Comparison of ENCODE assay signal across 8 cellular contexts in genomic region chr15:74461847-74462511, GRCh38. TPM values are rescaled to one million over a fixed set of nuclear protein-coding genes. Genes with fewer than 3 reads are reported as not detected.
DNase-seq lines count a peak whose midpoint lies in the region; ATAC-seq, FAIRE-seq and TF ChIP-seq lines count a peak whose summit lies in the region.

No MANE protein-coding gene starts in this region.

- TF ChIP-seq RAD21 in HepG2 (CRISPR knock-in tag; IDR thresholded peaks at IDR 0.05), result no peak

- H3K27me3 Mint-ChIP-seq in activated naive CD8-positive, alpha-beta T cell treated with anti-CD3 and anti-CD28 coated beads for 36 hours, result no peaks in the 10 kb centered on the region

- POLR2A ChIA-PET in HEK293 (lab: Yijun Ruan, JAX) (interaction anchor here (0.6 to 3.5 kb wide), 16 partner anchors 10 to 165 kb away, joined by 3 to 35 read pairs (median 5); partner anchors contain the start of gene ARID3B), HepG2 (lab: Yijun Ruan, JAX) (interaction anchor here (1.0 to 13.6 kb wide), 16 partner anchors 11 to 720 kb away, joined by 3 to 357 read pairs (median 8); partner anchors contain the start of genes CLK3, PPCDC and SEMA7A)

- peak overlapping the region; percentile 68 for H2AFZ ChIP-seq in HepG2 (ENCODE audit: low read length)

- peaks cover 6% of the 10 kb centered on the region for H3K9me3 Mint-ChIP-seq in activated naive CD8-positive, alpha-beta T cell treated with anti-CD3 and anti-CD28 coated beads for 36 hours

- no peak for DNase-seq in activated naive CD8-positive, alpha-beta T cell treated with anti-CD3 and anti-CD28 coated beads for 36 hours
- DNase-seq in HepG2 (ENCODE audit: low spot score) (no peak), H54 (ENCODE audit: insufficient read length, low spot score) (no peak), NCI-H226 (no peak)
- no peak for DNase-seq in stimulated activated CD4-positive, alpha-beta T cell treated with anti-CD3 and anti-CD28 coated beads, Interleukin-4, amount 100 ng/mL, for 1 hour

- H3K4me1 ChIP-seq in HEK293 (ENCODE audit: control insufficient read depth, insufficient read depth, low read length) (peaks cover 2% of the 10 kb centered on the region; the same call in 1 of the 2 replicates), HepG2 (ENCODE audit: insufficient read depth, low read length) (peaks cover 43% of the 10 kb centered on the region)

- H3K36me3 ChIP-seq in HEK293 (ENCODE audit: control insufficient read depth in 2 of 2, insufficient read depth in 1 of 2, low read length in 2 of 2), result peaks cover 15 to 29% of the 10 kb centered on the region in 2 experiments; a peak in 2 of 3 replicates
- H3K36me3 ChIP-seq in HepG2 (replicated peaks in 1 of 2; ENCODE audit: control insufficient read depth in 1 of 2, insufficient read depth in 2 of 2, low read length in 2 of 2), result no peaks in the 10 kb centered on the region

- peaks cover 29% of the 10 kb centered on the region for H3K79me2 ChIP-seq in HepG2 (ENCODE audit: insufficient read depth, low read length)

- 4% methylated on average over 8 of the region's 8 CpGs for WGBS in HepG2 (ENCODE audit: low lambda C conversion rate)

- peak overlapping the region; percentile 87 for H3K9ac ChIP-seq in HepG2 (ENCODE audit: insufficient read depth, low read depth, low read length)

- intact Hi-C loops in HepG2 (cut with micrococcal nuclease; ENCODE audit: unreplicated experiment), result loop anchor here (1.0 to 2.0 kb wide), 2 partner anchors 19 to 77 kb away; no protein-coding TSS in a partner anchor

- peak; percentile 39 for ATAC-seq in HepG2
- no peak for ATAC-seq in HG02973 (IDR thresholded peaks at IDR 0.05; ENCODE audit: unreplicated experiment)

- H3K36me3 Mint-ChIP-seq in activated naive CD8-positive, alpha-beta T cell treated with anti-CD3 and anti-CD28 coated beads for 36 hours, result peaks cover 25% of the 10 kb centered on the region

- in situ Hi-C loops in HepG2 (cut with HindIII; ENCODE audit: extremely low pct_ligation_motif_present, low pct_unique_long_range_greater_than_20kb), result no loop called here

- H3K9me3 ChIP-seq in HEK293 (ENCODE audit: control insufficient read depth, insufficient read depth, low read depth, low read length) (no peaks in the 10 kb centered on the region), HepG2 (ENCODE audit: low read length) (no peaks in the 10 kb centered on the region)

- peak overlapping the region; percentile 91 for H3K27ac Mint-ChIP-seq in activated naive CD8-positive, alpha-beta T cell treated with anti-CD3 and anti-CD28 coated beads for 36 hours

- no peaks in the 10 kb centered on the region for H4K20me1 ChIP-seq in HepG2 (ENCODE audit: insufficient read depth, low read length)

- H3K4me3 Mint-ChIP-seq in activated naive CD8-positive, alpha-beta T cell treated with anti-CD3 and anti-CD28 coated beads for 36 hours, result peak overlapping the region; percentile 97

- TF ChIP-seq POLR2A in HepG2 (IDR thresholded peaks at IDR 0.05; ENCODE audit: insufficient read depth in 1 of 2, low read depth in 2 of 2, low read length in 2 of 2) (no peak), H54 (IDR thresholded peaks at IDR 0.05; ENCODE audit: low read depth, low read length) (no peak)

- TF ChIP-seq EP300 in HepG2 (IDR thresholded peaks at IDR 0.05; ENCODE audit: low read depth in 2 of 2, low read length in 2 of 2) (no peak), HepG2 (CRISPR knock-in tag; IDR thresholded peaks at IDR 0.05; ENCODE audit: borderline replicate concordance) (no peak)

- peaks cover 40% of the 10 kb centered on the region for H3K4me1 Mint-ChIP-seq in activated naive CD8-positive, alpha-beta T cell treated with anti-CD3 and anti-CD28 coated beads for 36 hours

- no peaks in the 10 kb centered on the region for H3K27me3 ChIP-seq in HepG2 (ENCODE audit: control insufficient read depth in 1 of 2, insufficient read depth in 2 of 2, low read length in 2 of 2)

- no TSS peak for BruUV-seq in HepG2 (replicated peaks; lab: Mats Ljungman, UMichigan)

- peak overlapping the region; percentile 90 for H3K27ac ChIP-seq in 22Rv1
- H3K27ac ChIP-seq in HEK293 (ENCODE audit: extremely low read depth, low read depth, low read length), result peak overlapping the region; percentile 91
- H3K27ac ChIP-seq in HepG2 (ENCODE audit: extremely low read length, insufficient read depth, low read length), result peak overlapping the region; percentile 97

- H3K4me2 ChIP-seq in HepG2 (ENCODE audit: low read depth, low read length), result peak overlapping the region; percentile 91

- CTCF ChIA-PET in HEK293 (lab: Yijun Ruan, JAX) (interaction anchor here (0.6 to 2.3 kb wide), 10 partner anchors 16 to 704 kb away, joined by 3 to 8 read pairs (median 3); no protein-coding TSS in a partner anchor), HepG2 (lab: Yijun Ruan, JAX; ENCODE audit: low intra/inter-chr PET ratio, low total read pairs) (no interaction called here)

- TF ChIP-seq CTCF in 22Rv1 (IDR thresholded peaks at IDR 0.05), result no peak
- no peak for TF ChIP-seq CTCF in HEK293 (tag by site-specific recombination; IDR thresholded peaks at IDR 0.05)
- no peak for TF ChIP-seq CTCF in HepG2 (CRISPR knock-in tag; IDR thresholded peaks at IDR 0.05)

- peak overlapping the region; percentile 91 for H3K4me3 ChIP-seq in HEK293 (ENCODE audit: low read depth, low read length)
- H3K4me3 ChIP-seq in HepG2 (replicated peaks in 1 of 3; ENCODE audit: insufficient read depth in 1 of 3, low read depth in 2 of 3, low read length in 3 of 3), result peak overlapping the region; percentile 79 to 86 (median 81)

- FAIRE-seq in HepG2 (lab: Jason Lieb, UNC), result peak; percentile 40
- FAIRE-seq in H54 (lab: Jason Lieb, UNC), result no peak

TF ChIP-seq in HepG2, 621 proteins besides CTCF, POLR2A, EP300 and RAD21 (continues in another document):
- no peak for TF ChIP-seq ZNF782 (CRISPR knock-in tag; IDR thresholded peaks at IDR 0.05; ENCODE audit: borderline replicate concordance)

RNA-seq across cellular contexts. Expression of gene UBL7, which starts 1.0 kb away (rescaled TPM):
- 10 to 100 TPM; 56.6 to 56.8 TPM for total RNA-seq in activated naive CD8-positive, alpha-beta T cell treated with anti-CD3 and anti-CD28 coated beads for 36 hours
- 55.0 and 63.2 TPM in 2 replicates for total RNA-seq in HepG2 (2016; rRNA removed; fragmentation: Illumina TruSeq; extraction: Trizol)
- total RNA-seq in HepG2 (2016; cell fraction: cytosol; rRNA removed; fragmentation: Illumina TruSeq; extraction: Trizol; ENCODE audit: low read depth), result 40.0 and 66.0 TPM in 2 replicates
- 52.3 and 63.7 TPM in 2 replicates for total RNA-seq in HepG2 (2016; cell fraction: insoluble cytoplasmic fraction; rRNA removed; fragmentation: Illumina TruSeq; extraction: Trizol)
- total RNA-seq in HepG2 (2016; cell fraction: membrane; rRNA removed; fragmentation: Illumina TruSeq; extraction: Trizol), result 56.6 and 72.2 TPM in 2 replicates
- total RNA-seq in HepG2 (2016; cell fraction: nucleus; rRNA removed; fragmentation: Illumina TruSeq; extraction: Trizol), result 14.7 and 21.3 TPM in 2 replicates
- polyA plus RNA-seq in HepG2 (2011; rRNA removed), result 63.5 and 65.3 TPM in 2 replicates
- polyA plus RNA-seq in HepG2 (2011; cell fraction: cytosol; rRNA removed), result 57.8 and 86.0 TPM in 2 replicates
- polyA plus RNA-seq in HepG2 (2011; cell fraction: nucleus; rRNA removed), result 25.5 and 27.0 TPM in 2 replicates
- 38.1 and 49.1 TPM in 2 replicates for polyA plus RNA-seq in HepG2 (2012)
- 60.3 and 88.5 TPM in 2 replicates for polyA plus RNA-seq in HepG2 (2016; cell fraction: cytosol; fragmentation: Illumina TruSeq; extraction: Trizol; ENCODE audit: low read depth)
- polyA plus RNA-seq in HepG2 (2016; cell fraction: insoluble cytoplasmic fraction; fragmentation: Illumina TruSeq; extraction: Trizol; ENCODE audit: low read depth), result 70.2 and 77.9 TPM in 2 replicates
- polyA plus RNA-seq in HepG2 (2016; cell fraction: membrane; fragmentation: Illumina TruSeq; extraction: Trizol; ENCODE audit: low read depth), result 79.8 and 95.5 TPM in 2 replicates
- polyA plus RNA-seq in HepG2 (2016; cell fraction: nucleus; fragmentation: Illumina TruSeq; extraction: Trizol; ENCODE audit: insufficient read depth, low read depth), result 32.2 and 35.3 TPM in 2 replicates
- 109 and 162 TPM in 2 replicates for polyA minus RNA-seq in HepG2 (2011; rRNA and poly(A)+ RNA removed; ENCODE audit: low replicate concordance)
- polyA minus RNA-seq in HepG2 (2011; cell fraction: cytosol; rRNA and poly(A)+ RNA removed), result 22.8 and 25.9 TPM in 2 replicates
- polyA minus RNA-seq in HepG2 (2011; cell fraction: nucleus; rRNA and poly(A)+ RNA removed), result 11.3 and 16.4 TPM in 2 replicates

RNA-seq across cellular contexts. Expression of gene SEMA7A, which starts 28.2 kb away (rescaled TPM):
- 10 to 100 TPM; 48.8 to 51.4 TPM for total RNA-seq in activated naive CD8-positive, alpha-beta T cell treated with anti-CD3 and anti-CD28 coated beads for 36 hours
- total RNA-seq in HepG2 (2016; rRNA removed; fragmentation: Illumina TruSeq; extraction: Trizol), result 7.1 and 15.8 TPM in 2 replicates
- total RNA-seq in HepG2 (2016; cell fraction: cytosol; rRNA removed; fragmentation: Illumina TruSeq; extraction: Trizol; ENCODE audit: low read depth), result 6.7 and 6.9 TPM in 2 replicates
- total RNA-seq in HepG2 (2016; cell fraction: insoluble cytoplasmic fraction; rRNA removed; fragmentation: Illumina TruSeq; extraction: Trizol), result 5.8 and 16.8 TPM in 2 replicates
- 6.1 and 7.5 TPM in 2 replicates for total RNA-seq in HepG2 (2016; cell fraction: membrane; rRNA removed; fragmentation: Illumina TruSeq; extraction: Trizol)
- 18.1 and 21.2 TPM in 2 replicates for total RNA-seq in HepG2 (2016; cell fraction: nucleus; rRNA removed; fragmentation: Illumina TruSeq; extraction: Trizol)
- 9.0 and 11.3 TPM in 2 replicates for polyA plus RNA-seq in HepG2 (2011; rRNA removed)
- 9.5 and 11.5 TPM in 2 replicates for polyA plus RNA-seq in HepG2 (2011; cell fraction: cytosol; rRNA removed)
- polyA plus RNA-seq in HepG2 (2011; cell fraction: nucleus; rRNA removed), result 27.8 and 40.2 TPM in 2 replicates
- 6.1 and 9.1 TPM in 2 replicates for polyA plus RNA-seq in HepG2 (2012)
- polyA plus RNA-seq in HepG2 (2016; cell fraction: cytosol; fragmentation: Illumina TruSeq; extraction: Trizol; ENCODE audit: low read depth), result 0.77 and 0.90 TPM in 2 replicates
- 3.7 and 5.2 TPM in 2 replicates for polyA plus RNA-seq in HepG2 (2016; cell fraction: insoluble cytoplasmic fraction; fragmentation: Illumina TruSeq; extraction: Trizol; ENCODE audit: low read depth)
- polyA plus RNA-seq in HepG2 (2016; cell fraction: membrane; fragmentation: Illumina TruSeq; extraction: Trizol; ENCODE audit: low read depth), result 2.0 and 2.2 TPM in 2 replicates
- polyA plus RNA-seq in HepG2 (2016; cell fraction: nucleus; fragmentation: Illumina TruSeq; extraction: Trizol; ENCODE audit: insufficient read depth, low read depth), result 40.2 and 42.1 TPM in 2 replicates
- 1.2 and 27.6 TPM in 2 replicates for polyA minus RNA-seq in HepG2 (2011; rRNA and poly(A)+ RNA removed; ENCODE audit: low replicate concordance)
- 8.8 and 9.2 TPM in 2 replicates for polyA minus RNA-seq in HepG2 (2011; cell fraction: cytosol; rRNA and poly(A)+ RNA removed)
- 13.6 and 14.7 TPM in 2 replicates for polyA minus RNA-seq in HepG2 (2011; cell fraction: nucleus; rRNA and poly(A)+ RNA removed)
